Comparison of ENCODE assay signal across 2 cellular contexts in the genomic region with DNA sequence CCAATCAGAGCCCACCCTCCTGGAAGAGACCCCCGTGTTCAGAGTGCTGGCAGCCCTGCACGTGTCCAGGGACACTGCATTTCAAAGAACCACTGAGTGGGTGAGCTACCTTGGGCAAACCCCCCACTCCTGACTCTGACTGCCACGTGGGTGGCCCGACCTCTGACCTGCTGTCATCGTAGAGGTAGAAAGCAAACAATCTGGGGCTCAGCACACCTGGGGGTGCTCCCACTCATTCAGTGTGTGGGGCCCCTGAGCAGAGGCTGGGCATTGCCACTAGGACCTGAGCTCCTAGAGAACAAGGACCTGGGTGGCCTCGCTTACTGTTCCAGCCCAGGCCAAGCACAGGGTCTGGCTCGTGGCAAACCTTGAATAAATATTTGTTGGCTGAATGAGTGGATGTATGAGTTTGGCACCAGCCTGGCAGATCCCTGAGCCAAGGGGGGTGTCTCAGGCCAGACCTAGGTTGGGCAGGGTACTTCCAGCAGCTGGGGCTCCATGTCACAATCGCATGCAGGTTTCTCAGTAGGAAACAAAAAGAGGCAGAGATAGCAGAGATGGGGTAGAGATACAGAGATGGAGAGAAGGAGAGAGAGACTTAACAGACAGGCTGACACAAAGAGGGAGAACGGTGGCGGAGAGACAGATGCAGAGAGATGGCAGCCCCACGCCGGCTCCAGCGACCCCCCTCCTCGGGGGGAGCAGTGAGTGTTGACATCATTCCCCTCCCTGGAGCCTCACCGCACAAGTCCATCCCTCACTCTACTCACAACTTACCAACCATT.
TF ChIP-seq lines count a peak whose summit lies in the region.

No MANE protein-coding gene starts in this region.

TF ChIP-seq in SK-N-SH, 30 proteins besides CTCF, POLR2A, EP300 and RAD21 (continued from another document):
- TF ChIP-seq, protein P1, sequence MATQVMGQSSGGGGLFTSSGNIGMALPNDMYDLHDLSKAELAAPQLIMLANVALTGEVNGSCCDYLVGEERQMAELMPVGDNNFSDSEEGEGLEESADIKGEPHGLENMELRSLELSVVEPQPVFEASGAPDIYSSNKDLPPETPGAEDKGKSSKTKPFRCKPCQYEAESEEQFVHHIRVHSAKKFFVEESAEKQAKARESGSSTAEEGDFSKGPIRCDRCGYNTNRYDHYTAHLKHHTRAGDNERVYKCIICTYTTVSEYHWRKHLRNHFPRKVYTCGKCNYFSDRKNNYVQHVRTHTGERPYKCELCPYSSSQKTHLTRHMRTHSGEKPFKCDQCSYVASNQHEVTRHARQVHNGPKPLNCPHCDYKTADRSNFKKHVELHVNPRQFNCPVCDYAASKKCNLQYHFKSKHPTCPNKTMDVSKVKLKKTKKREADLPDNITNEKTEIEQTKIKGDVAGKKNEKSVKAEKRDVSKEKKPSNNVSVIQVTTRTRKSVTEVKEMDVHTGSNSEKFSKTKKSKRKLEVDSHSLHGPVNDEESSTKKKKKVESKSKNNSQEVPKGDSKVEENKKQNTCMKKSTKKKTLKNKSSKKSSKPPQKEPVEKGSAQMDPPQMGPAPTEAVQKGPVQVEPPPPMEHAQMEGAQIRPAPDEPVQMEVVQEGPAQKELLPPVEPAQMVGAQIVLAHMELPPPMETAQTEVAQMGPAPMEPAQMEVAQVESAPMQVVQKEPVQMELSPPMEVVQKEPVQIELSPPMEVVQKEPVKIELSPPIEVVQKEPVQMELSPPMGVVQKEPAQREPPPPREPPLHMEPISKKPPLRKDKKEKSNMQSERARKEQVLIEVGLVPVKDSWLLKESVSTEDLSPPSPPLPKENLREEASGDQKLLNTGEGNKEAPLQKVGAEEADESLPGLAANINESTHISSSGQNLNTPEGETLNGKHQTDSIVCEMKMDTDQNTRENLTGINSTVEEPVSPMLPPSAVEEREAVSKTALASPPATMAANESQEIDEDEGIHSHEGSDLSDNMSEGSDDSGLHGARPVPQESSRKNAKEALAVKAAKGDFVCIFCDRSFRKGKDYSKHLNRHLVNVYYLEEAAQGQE (IDR thresholded peaks at IDR 0.05; ENCODE audit: low read depth, low read length): no peak

TF ChIP-seq in SK-N-SH treated with all-trans-retinoic acid at 6 μM for 48 hours, 23 proteins besides CTCF, POLR2A, EP300 and RAD21 (continued from another document):
- TF ChIP-seq POU6F1 (CRISPR knock-in tag; IDR thresholded peaks at IDR 0.05; ENCODE audit: borderline replicate concordance, low read depth) (no peak), ARNTL (CRISPR knock-in tag; IDR thresholded peaks at IDR 0.05; ENCODE audit: borderline replicate concordance, low read depth) (no peak), TOX (CRISPR knock-in tag; IDR thresholded peaks at IDR 0.05; ENCODE audit: borderline replicate concordance) (no peak), CREB5 (CRISPR knock-in tag; IDR thresholded peaks at IDR 0.05; ENCODE audit: low read depth) (no peak), ZNF565 (CRISPR knock-in tag; conservative IDR thresholded peaks at IDR 0.05; ENCODE audit: low read depth) (no peak), CSDC2 (CRISPR knock-in tag; IDR thresholded peaks at IDR 0.05) (no peak), ZFP30 (CRISPR knock-in tag; IDR thresholded peaks at IDR 0.05) (no peak), ZC3H10 (CRISPR knock-in tag; IDR thresholded peaks at IDR 0.05) (no peak)
